Comparison of ENCODE assay signal across 9 cellular contexts in genomic region chr2:85355521-85355920, GRCh38. TPM values are rescaled to one million over a fixed set of nuclear protein-coding genes. Genes with fewer than 3 reads are reported as not detected.
DNase-seq lines count a peak whose midpoint lies in the region; ATAC-seq and TF ChIP-seq lines count a peak whose summit lies in the region.
"Had no signal": no experiment of that assay in that cellular context is flagged by ENCODE, and none has a peak within 500 bp of the region (broad histone marks: within the 10 kb centered on the region; RNA-seq: fewer than 3 reads in every experiment).

No MANE protein-coding gene starts in this region.

- H4K8ac ChIP-seq in IMR-90 (ENCODE audit: low read depth in 2 of 2, low read length in 2 of 2) = peak overlapping the region; percentile 88 to 99; a peak in 3 of 4 replicates

- H3K4me1 ChIP-seq in IMR-90 (ENCODE audit: control insufficient read depth, insufficient read depth, low read length) (peaks cover 6% of the 10 kb centered on the region), muscle layer of duodenum (ENCODE audit: control insufficient read depth in 1 of 2, insufficient read depth in 2 of 2, low read length in 2 of 2) (peaks cover 5 to 27% of the 10 kb centered on the region in 2 donors)

- H2BK5ac ChIP-seq in IMR-90 (ENCODE audit: low read depth, low read length, poor library complexity, severe bottlenecking) = no peak overlapping the region

- peak overlapping the region; percentile 96; the same call in 1 of the 2 replicates for H3K9ac ChIP-seq in IMR-90 (ENCODE audit: low read depth, low read length)

- no CpG with 5 or more reads among the region's 3 CpGs for WGBS in IMR-90 (ENCODE audit: extremely low coverage in 2 of 2, insufficient read length in 1 of 2), 2 experiments

- POLR2A ChIA-PET in IMR-90 (lab: Charles Lee; ENCODE audit: unreplicated experiment) = no interaction called here

- no peak overlapping the region for H3K4ac ChIP-seq in IMR-90 (ENCODE audit: low read depth, low read length)

- no peak overlapping the region; the same call in 1 of the 2 replicates for H2AK5ac ChIP-seq in IMR-90 (ENCODE audit: low read depth, low read length)

- TF ChIP-seq CTCF in IMR-90 (conservative IDR thresholded peaks at IDR 0.05; ENCODE audit: low read depth, low read length) (no peak), cardiac fibroblast (IDR thresholded peaks at IDR 0.05; ENCODE audit: low read depth, low read length) (no peak)

- DNase-seq in ACHN (peak; percentile 11), IMR-90 (no peak), cardiac fibroblast (ENCODE audit: low read depth in 2 of 2) (peak; percentile 16 to 21), NCI-H510A (lab: John Stamatoyannopoulos, UW) (no peak), H4 (ENCODE audit: low spot score) (no peak)
- DNase-seq: central memory CD4-positive, alpha-beta T cell had no signal

- no TSS peak for BruUV-seq in IMR-90 (replicated peaks; lab: Mats Ljungman, UMichigan)

- no peak overlapping the region for H2AFZ ChIP-seq in IMR-90 (replicated peaks; ENCODE audit: low read length, poor library complexity)

- TF ChIP-seq RAD21 in IMR-90 (IDR thresholded peaks at IDR 0.05; ENCODE audit: low read length) = no peak

- dilution Hi-C loops in IMR-90 (cut with HindIII; ENCODE audit: low sequenced_read_pairs, unreplicated experiment) = no loop called here

- no peak overlapping the region for H2BK15ac ChIP-seq in IMR-90 (ENCODE audit: low read depth, low read length)

- peak overlapping the region; percentile 64 for H3K4me3 ChIP-seq in IMR-90 (ENCODE audit: insufficient read depth, low read depth, low read length)
- H3K4me3 ChIP-seq in cardiac fibroblast (replicated peaks in 1 of 2; ENCODE audit: low read depth in 2 of 2, low read length in 2 of 2) = peak overlapping the region; percentile 73 to 74
- H3K4me3 ChIP-seq in muscle layer of duodenum (ENCODE audit: low read depth in 1 of 2, low read length in 2 of 2) = peak overlapping the region; percentile 97 to 99

- H4K5ac ChIP-seq in IMR-90 (ENCODE audit: low read depth, low read length) = peak overlapping the region; percentile 12; the same call in 1 of the 2 replicates

- no peaks in the 10 kb centered on the region for H4K20me1 ChIP-seq in IMR-90 (ENCODE audit: insufficient read depth, low read length)

- H3K79me1 ChIP-seq in IMR-90 (ENCODE audit: low read depth in 1 of 2, low read length in 2 of 2) = peaks cover 35 to 54% of the 10 kb centered on the region in 2 experiments

- no peak overlapping the region for H2BK120ac ChIP-seq in IMR-90 (ENCODE audit: low read depth, low read length)

- H4K91ac ChIP-seq in IMR-90 (ENCODE audit: insufficient read depth, low read depth, low read length) = no peak overlapping the region

- H3K9me3 ChIP-seq in IMR-90 (ENCODE audit: control insufficient read depth, insufficient read depth, low read length) = no peaks in the 10 kb centered on the region
- no peaks in the 10 kb centered on the region for H3K9me3 ChIP-seq in muscle layer of duodenum (ENCODE audit: control insufficient read depth in 1 of 2, low read length in 2 of 2)

- H2BK20ac ChIP-seq in IMR-90 (ENCODE audit: low read depth, low read length) = no peak overlapping the region

- ATAC-seq in IMR-90 (ENCODE audit: low read depth) = no peak
- ATAC-seq in GM18511 (IDR thresholded peaks at IDR 0.05; ENCODE audit: unreplicated experiment) = no peak
- no peak for ATAC-seq in GM19463 (IDR thresholded peaks at IDR 0.05; ENCODE audit: unreplicated experiment)

- no peaks in the 10 kb centered on the region for H3K27me3 ChIP-seq in IMR-90 (ENCODE audit: control insufficient read depth, insufficient read depth, low read length)
- H3K27me3 ChIP-seq in muscle layer of duodenum (ENCODE audit: low read depth, low read length) = no peaks in the 10 kb centered on the region

- intact Hi-C loops in IMR-90 (cut with micrococcal nuclease) = loop anchor here (2.0 kb wide), 1 partner anchor 57 kb away; no protein-coding TSS in a partner anchor

- in situ Hi-C loops in ACHN (cut with HindIII; ENCODE audit: low pct_ligation_motif_present, low pct_unique_long_range_greater_than_20kb, low sequenced_read_pairs) (no loop called here), IMR-90 (cut with MboI; ENCODE audit: low sequenced_read_pairs) (no loop called here)

- 0 out of 2 replicates have a peak overlapping the region, but pooled peaks have one; percentile 39 for H3K23ac ChIP-seq in IMR-90 (ENCODE audit: low read depth, low read length)

- TF ChIP-seq POLR2A in IMR-90 (IDR thresholded peaks at IDR 0.05; ENCODE audit: low read depth, low read length) = no peak

- peak overlapping the region; percentile 87 for H3K4me2 ChIP-seq in IMR-90 (ENCODE audit: low read depth, low read length)

- CTCF ChIA-PET in IMR-90 (lab: Yijun Ruan, JAX) = interaction anchor here (0.9 kb wide), 1 partner anchor 10 kb away, joined by 3 read pairs; no protein-coding TSS in a partner anchor

- peaks cover 16% of the 10 kb centered on the region for H3K9me1 ChIP-seq in IMR-90 (ENCODE audit: insufficient read depth, low read length)

- H3K14ac ChIP-seq in IMR-90 (replicated peaks; ENCODE audit: low read depth, low read length) = 0 out of 2 replicates have a peak overlapping the region, but pooled peaks have one; percentile 39

- H3K36me3 ChIP-seq in IMR-90 (ENCODE audit: control insufficient read depth, insufficient read depth, low read length) (peaks cover 22% of the 10 kb centered on the region), muscle layer of duodenum (ENCODE audit: control insufficient read depth in 1 of 2, insufficient read depth in 2 of 2, low read length in 2 of 2) (peaks cover 10 to 27% of the 10 kb centered on the region in 2 donors)

- H3K56ac ChIP-seq in IMR-90 (ENCODE audit: extremely low read depth, insufficient read depth, low read length) = no peak overlapping the region

- H3K27ac ChIP-seq in IMR-90 (ENCODE audit: insufficient read depth, low read length) = no peak overlapping the region; the same call in 1 of the 2 replicates
- peak overlapping the region; percentile 98 for H3K27ac ChIP-seq in muscle layer of duodenum (ENCODE audit: low read length)

- no peak overlapping the region for H3K18ac ChIP-seq in IMR-90 (ENCODE audit: low read depth, low read length)

- peak overlapping the region; percentile 62 for H2AK9ac ChIP-seq in IMR-90 (replicated peaks; ENCODE audit: low read depth, low read length, poor library complexity)

TF ChIP-seq in IMR-90, 13 proteins besides CTCF, POLR2A, EP300 and RAD21:
- TF ChIP-seq ELK1 (IDR thresholded peaks at IDR 0.05; ENCODE audit: borderline replicate concordance, low read depth, low read length) = no peak
- no peak for TF ChIP-seq CEBPB (IDR thresholded peaks at IDR 0.05; ENCODE audit: low read depth, low read length)
- TF ChIP-seq RCOR1 (IDR thresholded peaks at IDR 0.05; ENCODE audit: insufficient replicate concordance, low read length) = no peak
- TF ChIP-seq MAZ (IDR thresholded peaks at IDR 0.05; ENCODE audit: borderline replicate concordance, low read depth, low read length) = no peak
- no peak for TF ChIP-seq MAFK (IDR thresholded peaks at IDR 0.05; ENCODE audit: low read depth, low read length)
- no peak for TF ChIP-seq RFX5 (IDR thresholded peaks at IDR 0.05; ENCODE audit: low read depth, low read length)
- TF ChIP-seq MXI1 (IDR thresholded peaks at IDR 0.05; ENCODE audit: borderline replicate concordance, low read depth, low read length) = no peak
- TF ChIP-seq NFE2L2 (IDR thresholded peaks at IDR 0.05; ENCODE audit: low read depth, low read length) = no peak
- TF ChIP-seq, protein P1, sequence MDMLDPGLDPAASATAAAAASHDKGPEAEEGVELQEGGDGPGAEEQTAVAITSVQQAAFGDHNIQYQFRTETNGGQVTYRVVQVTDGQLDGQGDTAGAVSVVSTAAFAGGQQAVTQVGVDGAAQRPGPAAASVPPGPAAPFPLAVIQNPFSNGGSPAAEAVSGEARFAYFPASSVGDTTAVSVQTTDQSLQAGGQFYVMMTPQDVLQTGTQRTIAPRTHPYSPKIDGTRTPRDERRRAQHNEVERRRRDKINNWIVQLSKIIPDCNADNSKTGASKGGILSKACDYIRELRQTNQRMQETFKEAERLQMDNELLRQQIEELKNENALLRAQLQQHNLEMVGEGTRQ (IDR thresholded peaks at IDR 0.05; ENCODE audit: low read depth, low read length) = no peak
- no peak for TF ChIP-seq BHLHE40 (IDR thresholded peaks at IDR 0.05; ENCODE audit: low read depth, low read length)
TF ChIP-seq in IMR-90: peak in this region for 0.

RNA-seq across cellular contexts. Expression of gene ELMOD3, which starts 1.0 kb away (rescaled TPM):
- total RNA-seq in IMR-90 (2012; rRNA removed) = 10.8 and 13.1 TPM in 2 replicates
- polyA plus RNA-seq in IMR-90 (2012; rRNA removed) = 19.2 and 20.7 TPM in 2 replicates
- 6.6 and 7.8 TPM in 2 replicates for polyA plus RNA-seq in IMR-90 (2012; cell fraction: cytosol; rRNA removed)
- 72.0 and 88.6 TPM in 2 replicates for polyA plus RNA-seq in IMR-90 (2012; cell fraction: nucleus; rRNA removed; ENCODE audit: low replicate concordance)
- 14.3 and 14.6 TPM in 2 replicates for total RNA-seq in H4 (2014; rRNA removed; shearing (Covaris generic))

RNA-seq across cellular contexts. Expression of gene RETSAT, which starts 1.2 kb away (rescaled TPM):
- total RNA-seq in IMR-90 (2012; rRNA removed) = 25.0 and 32.3 TPM in 2 replicates
- 22.8 and 25.6 TPM in 2 replicates for polyA plus RNA-seq in IMR-90 (2012; rRNA removed)
- polyA plus RNA-seq in IMR-90 (2012; cell fraction: cytosol; rRNA removed) = 12.7 and 18.2 TPM in 2 replicates
- 30.4 and 42.7 TPM in 2 replicates for polyA plus RNA-seq in IMR-90 (2012; cell fraction: nucleus; rRNA removed; ENCODE audit: low replicate concordance)
- total RNA-seq in H4 (2014; rRNA removed; shearing (Covaris generic)) = 13.1 and 14.1 TPM in 2 replicates

RNA-seq across cellular contexts. Expression of gene TGOLN2, which starts 27.7 kb away (rescaled TPM):
- total RNA-seq in IMR-90 (2012; rRNA removed) = 57.7 and 61.7 TPM in 2 replicates
- polyA plus RNA-seq in IMR-90 (2012; rRNA removed) = 92.3 and 94.2 TPM in 2 replicates
- 65.8 and 82.6 TPM in 2 replicates for polyA plus RNA-seq in IMR-90 (2012; cell fraction: cytosol; rRNA removed)
- polyA plus RNA-seq in IMR-90 (2012; cell fraction: nucleus; rRNA removed; ENCODE audit: low replicate concordance) = 27.8 and 83.8 TPM in 2 replicates
- total RNA-seq in H4 (2014; rRNA removed; shearing (Covaris generic)) = 62.7 and 80.1 TPM in 2 replicates

RNA-seq across cellular contexts. Expression of gene CAPG, which starts 54.6 kb away (rescaled TPM):
- 53.3 and 79.9 TPM in 2 replicates for total RNA-seq in IMR-90 (2012; rRNA removed)
- 98.3 and 122 TPM in 2 replicates for polyA plus RNA-seq in IMR-90 (2012; rRNA removed)
- 106 and 143 TPM in 2 replicates for polyA plus RNA-seq in IMR-90 (2012; cell fraction: cytosol; rRNA removed)
- polyA plus RNA-seq in IMR-90 (2012; cell fraction: nucleus; rRNA removed; ENCODE audit: low replicate concordance) = 43.3 and 75.0 TPM in 2 replicates
- total RNA-seq in H4 (2014; rRNA removed; shearing (Covaris generic)) = 286 and 301 TPM in 2 replicates

Comparison
In these comparisons a context has a peak if more than half of its experiments do, and no peak if none do; other contexts are left out.
1. DNase-seq: peak in ACHN (single experiment) and cardiac fibroblast (2 of 2); none in IMR-90 (single experiment), NCI-H510A (single experiment) and H4 (single experiment).
2. Peak in every context shown above with its lines, with median percentiles within 50 percentile points of each other: H3K4me3 ChIP-seq.